In genomic region chr5:172172912-172173591, GRCh38 we compare ENCODE assay signal across 9 cellular contexts. TPM values are rescaled to one million over a fixed set of nuclear protein-coding genes. Genes with fewer than 3 reads are reported as not detected.
DNase-seq lines count a peak whose midpoint lies in the region; ATAC-seq and TF ChIP-seq lines count a peak whose summit lies in the region.
"Had no signal": no experiment of that assay in that cellular context is flagged by ENCODE, and none has a peak within 500 bp of the region (broad histone marks: within the 10 kb centered on the region; RNA-seq: fewer than 3 reads in every experiment).

No MANE protein-coding gene starts in this region.

- H3K36me3 ChIP-seq in SJSA1: peaks cover 33% of the 10 kb centered on the region
- peaks cover 41% of the 10 kb centered on the region for H3K36me3 ChIP-seq in neutrophil

- H3K4me1 ChIP-seq in SJSA1 (replicated peaks) (peaks cover 40% of the 10 kb centered on the region), neutrophil (ENCODE audit: control insufficient read depth in 1 of 2, insufficient read depth in 1 of 2, low read depth in 1 of 2, low read length in 1 of 2) (peaks cover 88 to 97% of the 10 kb centered on the region in 2 experiments)

- in situ Hi-C loops in Caki2 (cut with HindIII; ENCODE audit: low pct_unique_long_range_greater_than_20kb, low sequenced_read_pairs): no loop called here

- no peaks in the 10 kb centered on the region for H3K27me3 ChIP-seq in SJSA1 (replicated peaks)
- no peaks in the 10 kb centered on the region for H3K27me3 ChIP-seq in neutrophil

- no peak overlapping the region for H3K4me3 ChIP-seq in SJSA1
- H3K4me3 ChIP-seq in neutrophil (ENCODE audit: low read depth in 1 of 2, low read length in 1 of 2): peak overlapping the region; percentile 74 to 76

- H3K27ac ChIP-seq in SJSA1 (peak overlapping the region; percentile 11), neutrophil (peak overlapping the region; percentile 96)

- no peak for ATAC-seq in HG03342 (IDR thresholded peaks at IDR 0.05; ENCODE audit: unreplicated experiment)
- no peak for ATAC-seq in GM19452 (IDR thresholded peaks at IDR 0.05; ENCODE audit: unreplicated experiment)

- peak; percentile 45 for DNase-seq in Caki2 (ENCODE audit: low read depth)
- peak in 1 of 2 experiments; percentile 34 for DNase-seq in SJSA1 (ENCODE audit: low read depth in 1 of 2, low spot score in 2 of 2)
- peak; percentile 22 for DNase-seq in fibroblast of gingiva (ENCODE audit: low read depth)
- no peak for DNase-seq in NCI-H446 treated with DMSO at 0.1 percent for 48 hours (lab: John Stamatoyannopoulos, UW)
- no peak for DNase-seq in hepatic stellate cell (ENCODE audit: low spot score)

- no peak for TF ChIP-seq CTCF in neutrophil (IDR thresholded peaks at IDR 0.05)

- no peaks in the 10 kb centered on the region for H3K9me3 ChIP-seq in SJSA1 (replicated peaks)
- H3K9me3 ChIP-seq in neutrophil: no peaks in the 10 kb centered on the region

RNA-seq across cellular contexts. Expression of gene STK10, which starts 15.0 kb away (rescaled TPM):
- 4.0 and 8.5 TPM in 2 replicates for total RNA-seq in Caki2 (2014; rRNA removed; shearing (Covaris generic); ENCODE audit: low replicate concordance)
- 27.0 and 45.9 TPM in 2 replicates for total RNA-seq in SJSA1 (2014; rRNA removed; shearing (Covaris generic))

RNA-seq across cellular contexts. Expression of gene EFCAB9, which starts 20.9 kb away (rescaled TPM):
- not detected in 2 replicates for total RNA-seq in Caki2 (2014; rRNA removed; shearing (Covaris generic); ENCODE audit: low replicate concordance)
- not detected in 2 replicates for total RNA-seq in SJSA1 (2014; rRNA removed; shearing (Covaris generic))
- total RNA-seq: G401 had no signal

Comparison
In these comparisons a context has a peak if more than half of its experiments do, and no peak if none do; other contexts are left out.
1. DNase-seq: peak in Caki2 (single experiment) and fibroblast of gingiva (single experiment); none in NCI-H446 treated with DMSO at 0.1 percent for 48 hours (single experiment) and hepatic stellate cell (single experiment).